ENCODE assay signal across 18 cellular contexts in genomic region chr17:30222741-30223175, GRCh38. TPM values are rescaled to one million over a fixed set of nuclear protein-coding genes. Genes with fewer than 3 reads are reported as not detected.
A peak's percentile ranks its signal among the peaks of the same experiment; 100 is the strongest.
DNase-seq lines count a peak whose midpoint lies in the region; FAIRE-seq and TF ChIP-seq lines count a peak whose summit lies in the region.
"Had no signal": no experiment of that assay in that cellular context is flagged by ENCODE, and none has a peak within 500 bp of the region (broad histone marks: within the 10 kb centered on the region; RNA-seq: fewer than 3 reads in every experiment).

No MANE protein-coding gene starts in this region.

- DNase-seq in H9 (no peak), NCI-H526 treated with DMSO at 0.1 percent for 48 hours (lab: John Stamatoyannopoulos, UW) (peak; percentile 15), iPS-NIHi11 (ENCODE audit: low spot score) (peak; percentile 21), small intestine (peak; percentile 87), kidney glomerular epithelial cell (lab: John Stamatoyannopoulos, UW) (no peak), NCI-H69 (lab: John Stamatoyannopoulos, UW) (no peak), NCI-H2227 (lab: John Stamatoyannopoulos, UW; ENCODE audit: unreplicated experiment) (no peak)
- DNase-seq: COR-L47; DMS153; KBM-7; NCI-H146; NCI-H2081 treated with DMSO at 0.1 percent for 48 hours; NCI-H524; NK-92 treated with Interleukin-12 subunit alpha and Interleukin-12 subunit beta, amount 100 ng/mL, for 24 hours; OCI-M1; RPMI8226 had no signal

- H2AK5ac ChIP-seq in H9 (ENCODE audit: insufficient read length, low read length), result no peak overlapping the region

- H3K23ac ChIP-seq in H9 (ENCODE audit: insufficient read length, low read depth, low read length), result no peak overlapping the region

- H3K27ac ChIP-seq in H9 (ENCODE audit: insufficient read length, low read depth, low read length), result no peak overlapping the region
- H3K27ac ChIP-seq in small intestine (ENCODE audit: low read depth in 1 of 2, low read length in 1 of 2), result peak overlapping the region in 1 of 2 donors; percentile 42

- H3K18ac ChIP-seq in H9 (ENCODE audit: insufficient read length, low read depth, low read length), result no peak overlapping the region

- no peak overlapping the region for H2BK12ac ChIP-seq in H9 (ENCODE audit: insufficient read length, low read depth, low read length)

- no peak overlapping the region for H4K5ac ChIP-seq in H9 (ENCODE audit: insufficient read length, low read depth, low read length)

- no peak for TF ChIP-seq CTCF in H9 (conservative IDR thresholded peaks at IDR 0.05)

- H3T11ph ChIP-seq in H9 (ENCODE audit: low read length), result no peak overlapping the region

- no peaks in the 10 kb centered on the region for H3K79me2 ChIP-seq in H9 (ENCODE audit: insufficient read depth, low read length)

- H2BK20ac ChIP-seq in H9 (ENCODE audit: low read depth, low read length, poor library complexity, severe bottlenecking), result no peak overlapping the region

- peak overlapping the region; percentile 77; the same call in 1 of the 2 replicates for H2BK15ac ChIP-seq in H9 (ENCODE audit: low read depth, low read length)

- no peak overlapping the region for H3K14ac ChIP-seq in H9 (ENCODE audit: insufficient read depth, low read length)

- no peaks in the 10 kb centered on the region for H3K36me3 ChIP-seq in small intestine (ENCODE audit: control insufficient read depth in 2 of 2, insufficient read depth in 2 of 2, low read length in 2 of 2)

- no peaks in the 10 kb centered on the region for H4K20me1 ChIP-seq in H9 (ENCODE audit: control insufficient read depth, insufficient read depth, insufficient read length)

- H3K56ac ChIP-seq in H9 (ENCODE audit: insufficient read length, low read depth, low read length), result no peak overlapping the region

- H2BK5ac ChIP-seq in H9 (ENCODE audit: insufficient read length, low read length), result no peak overlapping the region

- H3K27me3 ChIP-seq in H9 (ENCODE audit: insufficient read depth, low read length), result no peaks in the 10 kb centered on the region
- no peaks in the 10 kb centered on the region for H3K27me3 ChIP-seq in small intestine (ENCODE audit: control insufficient read depth in 2 of 2, insufficient read depth in 2 of 2, low read length in 2 of 2)

- H3K9me3 ChIP-seq in H9 (ENCODE audit: control insufficient read depth, low read depth, low read length) (no peaks in the 10 kb centered on the region), small intestine (ENCODE audit: control insufficient read depth, low read depth) (no peaks in the 10 kb centered on the region)

- no peak overlapping the region for H3K4ac ChIP-seq in H9 (ENCODE audit: low read depth, low read length)

- no peak overlapping the region for H2BK120ac ChIP-seq in H9 (ENCODE audit: low read depth, low read length, poor library complexity, severe bottlenecking)

- WGBS in H9 (ENCODE audit: extremely low coverage, insufficient read length, low lambda C conversion rate), result no CpG with 5 or more reads among the region's 12 CpGs
- WGBS in small intestine, 3 donors, result 31 to 59% (median 37%) methylated on average over 12 of the region's 12 CpGs

- no peak overlapping the region; a peak in 1 of 7 replicates for H3K27ac Mint-ChIP-seq in H9

- FAIRE-seq in small intestine (lab: Jason Lieb, UNC), result no peak

- H3K27me3 Mint-ChIP-seq in H9 (ENCODE audit: low read depth), result peaks cover 3% of the 10 kb centered on the region

- peak overlapping the region in 1 of 2 donors; percentile 24 for H3K4me3 ChIP-seq in small intestine (ENCODE audit: low read depth in 1 of 2, low read length in 2 of 2)

- no peak overlapping the region for H4K91ac ChIP-seq in H9 (ENCODE audit: insufficient read length, low read depth, low read length)

- peaks cover 4% of the 10 kb centered on the region for H3K23me2 ChIP-seq in H9 (ENCODE audit: insufficient read length, low read depth, low read length, poor library complexity, severe bottlenecking)

- no peak overlapping the region for H3K9ac ChIP-seq in H9 (ENCODE audit: extremely low read depth, insufficient read length, low read length)

- no peak overlapping the region for H4K8ac ChIP-seq in H9 (replicated peaks; ENCODE audit: insufficient read length, low read depth, low read length)

- H3K4me1 ChIP-seq in H9 (ENCODE audit: insufficient read depth, low read length) (no peaks in the 10 kb centered on the region), small intestine (ENCODE audit: control insufficient read depth in 2 of 2, insufficient read depth in 1 of 2, low read depth in 1 of 2, low read length in 1 of 2) (peaks cover 3 to 12% of the 10 kb centered on the region in 2 donors)

- no peak overlapping the region; a peak in 1 of 5 replicates for H3K4me3 Mint-ChIP-seq in H9

- H3K4me1 Mint-ChIP-seq in H9, result peaks cover 16 to 23% of the 10 kb centered on the region in 2 experiments

- H2AFZ ChIP-seq in H9 (ENCODE audit: low read length), result no peak overlapping the region

- no peaks in the 10 kb centered on the region for H3K79me1 ChIP-seq in H9 (ENCODE audit: insufficient read depth, low read depth, low read length, poor library complexity, severe bottlenecking)

- H3K4me2 ChIP-seq in H9 (ENCODE audit: insufficient read depth, insufficient read length, low read length), result no peak overlapping the region

- H3K36me3 Mint-ChIP-seq in H9 (ENCODE audit: insufficient read depth in 1 of 3, low read depth in 3 of 3), result no peaks in the 10 kb centered on the region; a peak in 1 of 7 replicates

- no peaks in the 10 kb centered on the region for H3K9me3 Mint-ChIP-seq in H9

RNA-seq across cellular contexts. Expression of gene SLC6A4, which starts 12.7 kb away (rescaled TPM):
- total RNA-seq in H9 (2021), result 0.02 and 0.44 TPM in 2 replicates
- polyA plus RNA-seq in small intestine, result 1 to 10 TPM; 2.9 to 5.7 (median 3.6) TPM
- total RNA-seq: H4, HT1080 had no signal

Comparison
In these comparisons a context has a peak if more than half of its experiments do, and no peak if none do; other contexts are left out.
1. DNase-seq: peak in NCI-H526 treated with DMSO at 0.1 percent for 48 hours (single experiment), iPS-NIHi11 (single experiment) and small intestine (single experiment); none in H9 (single experiment), kidney glomerular epithelial cell (single experiment), NCI-H69 (single experiment) and NCI-H2227 (single experiment).